ENCODE assay signal across 22 cellular contexts in the genomic region with DNA sequence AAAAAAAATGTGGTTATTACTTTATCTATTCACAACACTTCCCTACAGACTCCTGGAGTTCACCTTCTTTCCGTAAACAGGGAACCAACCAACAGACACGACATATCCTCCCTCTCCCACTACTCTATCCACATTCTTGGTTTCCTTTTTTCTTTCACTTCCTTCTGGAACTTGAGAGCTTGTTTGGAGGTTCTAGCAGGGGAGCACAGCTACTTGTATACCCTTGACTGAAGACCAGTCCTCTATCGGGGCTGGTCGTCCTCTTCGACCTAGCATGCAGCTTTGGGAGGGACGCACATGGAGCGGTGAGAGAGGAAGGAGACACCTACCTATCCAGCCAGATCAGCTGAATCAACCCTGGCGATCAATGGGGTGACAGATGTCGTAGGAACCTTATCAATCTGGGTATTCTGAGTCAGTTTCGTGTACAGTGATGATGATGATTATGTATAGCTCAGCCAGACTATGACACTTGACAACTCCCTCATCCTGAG. TPM values are rescaled to one million over a fixed set of nuclear protein-coding genes. Genes with fewer than 3 reads are reported as not detected.
"Had no signal": no experiment of that assay in that cellular context is flagged by ENCODE, and none has a peak within 500 bp of the region (broad histone marks: within the 10 kb centered on the region; RNA-seq: fewer than 3 reads in every experiment).

No MANE protein-coding gene starts in this region.

- H3K27ac Mint-ChIP-seq: activated B cell treated with CpG ODN at 0.5 μM for 24 hours; activated CD4-positive, alpha-beta memory T cell treated with anti-CD3 and anti-CD28 coated beads for 36 hours; activated CD8-positive, alpha-beta memory T cell treated with anti-CD3 and anti-CD28 coated beads, Interleukin-2, amount 10 ng/mL, durations not matched to agents 7 days and 5 days; activated naive CD4-positive, alpha-beta T cell treated with anti-CD3 and anti-CD28 coated beads for 36 hours; natural killer cell; stimulated activated naive B cell treated with anti-CD40 and anti-IgM and Interleukin-4, amounts not matched to agents 10 μg/mL and 1 μg/mL and 100 μg/mL, for 72 hours had no signal

- H3K9me3 ChIP-seq: ascending aorta, gastrocnemius medialis, neutrophil, pancreas, SK-N-SH, thyroid gland, vagina had no signal

- H3K27me3 Mint-ChIP-seq: activated CD4-positive, alpha-beta memory T cell treated with anti-CD3 and anti-CD28 coated beads for 36 hours; stimulated activated naive B cell treated with anti-CD40 and anti-IgM and Interleukin-4, amounts not matched to agents 10 μg/mL and 1 μg/mL and 100 μg/mL, for 72 hours had no signal

- H3K9ac ChIP-seq: SK-N-SH had no signal

- H3K27ac ChIP-seq: ascending aorta, coronary artery, gastrocnemius medialis, neutrophil, pancreas, vagina had no signal

- H3K27me3 ChIP-seq: ascending aorta, gastrocnemius medialis, neutrophil, pancreas, thyroid gland, vagina had no signal

- ATAC-seq: activated CD8-positive, alpha-beta memory T cell treated with anti-CD3 and anti-CD28 coated beads, Interleukin-2, amount 10 ng/mL, durations not matched to agents 7 days and 5 days; esophagus mucosa; gastrocnemius medialis; natural killer cell; pancreas; sciatic nerve; stimulated activated naive B cell treated with anti-CD40 and anti-IgM and Interleukin-4, amounts not matched to agents 10 μg/mL and 1 μg/mL and 100 μg/mL, for 72 hours had no signal

- H3K4me2 ChIP-seq: SK-N-SH had no signal

- DNase-seq: activated B cell treated with CpG ODN at 0.5 μM for 24 hours; activated CD4-positive, alpha-beta memory T cell treated with anti-CD3 and anti-CD28 coated beads for 36 hours; activated CD4-positive, alpha-beta T cell treated with anti-CD3 and anti-CD28 coated beads for 4 hours; activated CD8-positive, alpha-beta memory T cell treated with anti-CD3 and anti-CD28 coated beads, Interleukin-2, amount 10 ng/mL, durations not matched to agents 7 days and 5 days; activated naive CD4-positive, alpha-beta T cell treated with anti-CD3 and anti-CD28 coated beads for 36 hours; gastrocnemius medialis; mesenchymal stem cell; natural killer cell; pancreas; SK-N-SH; stimulated activated CD4-positive, alpha-beta T cell treated with anti-CD3 and anti-CD28 coated beads, Interleukin-4, amount 100 ng/mL, for 4 hours; stimulated activated naive B cell treated with anti-CD40 and anti-IgM and Interleukin-4, amounts not matched to agents 10 μg/mL and 1 μg/mL and 100 μg/mL, for 72 hours; T-helper 1 cell; thyroid gland had no signal

- H3K9me3 Mint-ChIP-seq: activated B cell treated with CpG ODN at 0.5 μM for 24 hours; activated CD4-positive, alpha-beta memory T cell treated with anti-CD3 and anti-CD28 coated beads for 36 hours; activated naive CD4-positive, alpha-beta T cell treated with anti-CD3 and anti-CD28 coated beads for 36 hours; central memory CD8-positive, alpha-beta T cell; natural killer cell; stimulated activated naive B cell treated with anti-CD40 and anti-IgM and Interleukin-4, amounts not matched to agents 10 μg/mL and 1 μg/mL and 100 μg/mL, for 72 hours had no signal

- H3K4me3 Mint-ChIP-seq: activated B cell treated with CpG ODN at 0.5 μM for 24 hours; activated CD4-positive, alpha-beta memory T cell treated with anti-CD3 and anti-CD28 coated beads for 36 hours; activated CD8-positive, alpha-beta memory T cell treated with anti-CD3 and anti-CD28 coated beads, Interleukin-2, amount 10 ng/mL, durations not matched to agents 7 days and 5 days; activated naive CD4-positive, alpha-beta T cell treated with anti-CD3 and anti-CD28 coated beads for 36 hours; central memory CD8-positive, alpha-beta T cell; natural killer cell; stimulated activated naive B cell treated with anti-CD40 and anti-IgM and Interleukin-4, amounts not matched to agents 10 μg/mL and 1 μg/mL and 100 μg/mL, for 72 hours had no signal

- H3K4me1 Mint-ChIP-seq: activated B cell treated with CpG ODN at 0.5 μM for 24 hours; activated CD8-positive, alpha-beta memory T cell treated with anti-CD3 and anti-CD28 coated beads, Interleukin-2, amount 10 ng/mL, durations not matched to agents 7 days and 5 days; central memory CD8-positive, alpha-beta T cell; natural killer cell; stimulated activated naive B cell treated with anti-CD40 and anti-IgM and Interleukin-4, amounts not matched to agents 10 μg/mL and 1 μg/mL and 100 μg/mL, for 72 hours had no signal

- H3K36me3 Mint-ChIP-seq: activated CD4-positive, alpha-beta memory T cell treated with anti-CD3 and anti-CD28 coated beads for 36 hours; activated CD8-positive, alpha-beta memory T cell treated with anti-CD3 and anti-CD28 coated beads, Interleukin-2, amount 10 ng/mL, durations not matched to agents 7 days and 5 days; natural killer cell; stimulated activated naive B cell treated with anti-CD40 and anti-IgM and Interleukin-4, amounts not matched to agents 10 μg/mL and 1 μg/mL and 100 μg/mL, for 72 hours had no signal

- H3K4me1 ChIP-seq: gastrocnemius medialis, pancreas, vagina had no signal

- H3K36me3 ChIP-seq: ascending aorta, gastrocnemius medialis, neutrophil, pancreas, thyroid gland, vagina had no signal

- FAIRE-seq: pancreas had no signal

- H3K4me3 ChIP-seq: ascending aorta, coronary artery, gastrocnemius medialis, pancreas, thyroid gland, vagina had no signal

RNA-seq across cellular contexts. Expression of a gene that starts 9.7 kb away (rescaled TPM):
- total RNA-seq: activated B cell treated with CpG ODN at 0.5 μM for 24 hours, ascending aorta, natural killer cell, pulmonary artery endothelial cell had no signal
